ENCODE assay signal across 9 cellular contexts in the genomic region with DNA sequence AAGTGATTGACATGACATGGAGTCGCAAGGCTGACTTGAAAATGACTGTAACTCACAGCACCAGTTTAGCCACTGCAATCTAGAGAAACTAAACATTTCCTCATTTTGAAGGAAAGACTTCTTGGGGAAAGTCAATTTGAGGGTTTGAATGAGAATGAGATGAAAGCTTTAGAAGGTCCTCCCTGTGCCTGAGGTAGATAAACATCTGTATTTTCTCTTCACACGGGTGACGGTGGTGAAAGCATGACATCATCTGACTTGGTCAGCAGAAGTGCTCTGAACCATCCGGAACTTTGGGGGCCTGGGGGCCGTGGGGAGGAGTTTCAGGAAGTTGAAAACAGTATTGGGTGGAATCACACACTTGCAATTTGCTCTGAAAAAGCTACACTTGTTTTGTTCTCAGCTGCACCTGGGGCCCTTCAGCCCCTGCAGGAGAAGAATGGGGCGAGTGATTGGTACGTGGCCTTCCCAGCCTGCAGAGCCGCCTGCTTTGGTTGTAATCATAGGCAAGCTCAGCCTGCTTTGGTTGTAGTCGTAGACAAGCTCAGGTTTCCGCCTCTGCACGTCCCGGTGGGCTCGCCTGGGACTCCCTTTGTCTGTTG. TPM values are rescaled to one million over a fixed set of nuclear protein-coding genes. Genes with fewer than 3 reads are reported as not detected.
A peak's percentile ranks its signal among the peaks of the same experiment; 100 is the strongest.
DNase-seq lines count a peak whose midpoint lies in the region; ATAC-seq, FAIRE-seq and TF ChIP-seq lines count a peak whose summit lies in the region.
"Had no signal": no experiment of that assay in that cellular context is flagged by ENCODE, and none has a peak within 500 bp of the region (broad histone marks: within the 10 kb centered on the region; RNA-seq: fewer than 3 reads in every experiment).

No MANE protein-coding gene starts in this region.

- H3K4me3 Mint-ChIP-seq in activated CD4-positive, alpha-beta memory T cell treated with anti-CD3 and anti-CD28 coated beads, Interleukin-2, amount 10 ng/mL, durations not matched to agents 7 days and 5 days, result peak overlapping the region; percentile 74

- no peaks in the 10 kb centered on the region for H3K27me3 Mint-ChIP-seq in activated CD4-positive, alpha-beta memory T cell treated with anti-CD3 and anti-CD28 coated beads, Interleukin-2, amount 10 ng/mL, durations not matched to agents 7 days and 5 days

- H3K4me1 ChIP-seq in endothelial cell of umbilical vein (ENCODE audit: control insufficient read depth, extremely low read depth, insufficient read depth, low read length), result peaks cover 40% of the 10 kb centered on the region
- peaks cover 42% of the 10 kb centered on the region for H3K4me1 ChIP-seq in parathyroid adenoma
- peaks cover 58% of the 10 kb centered on the region for H3K4me1 ChIP-seq in vagina

- H2AFZ ChIP-seq in endothelial cell of umbilical vein (ENCODE audit: low read depth, low read length) (peak overlapping the region; percentile 11), parathyroid adenoma (peak overlapping the region; percentile 45)

- H3K9me3 ChIP-seq in endothelial cell of umbilical vein (replicated peaks; ENCODE audit: control insufficient read depth, insufficient read depth, low read length), result no peaks in the 10 kb centered on the region
- no peaks in the 10 kb centered on the region for H3K9me3 ChIP-seq in parathyroid adenoma (ENCODE audit: control insufficient read depth, low read length)
- no peaks in the 10 kb centered on the region for H3K9me3 ChIP-seq in vagina

- peak overlapping the region; percentile 49 for H3K4me2 ChIP-seq in endothelial cell of umbilical vein (ENCODE audit: insufficient read depth, low read length)
- peak overlapping the region; percentile 50 for H3K4me2 ChIP-seq in parathyroid adenoma (ENCODE audit: low read length)

- H3K79me2 ChIP-seq in endothelial cell of umbilical vein (ENCODE audit: control insufficient read depth, insufficient read depth, low read length) (peaks cover 91% of the 10 kb centered on the region), parathyroid adenoma (peaks cover 70% of the 10 kb centered on the region)

- no peak for ATAC-seq in HG03432 (IDR thresholded peaks at IDR 0.05; ENCODE audit: unreplicated experiment)

- no peaks in the 10 kb centered on the region for H4K20me1 ChIP-seq in endothelial cell of umbilical vein (replicated peaks; ENCODE audit: control insufficient read depth, extremely low read depth, insufficient read depth, low read length)

- dilution Hi-C loops in endothelial cell of umbilical vein (cut with MboI; ENCODE audit: extremely low pct_ligation_motif_present, low sequenced_read_pairs), result no loop called here

- H3K27ac Mint-ChIP-seq in activated CD4-positive, alpha-beta memory T cell treated with anti-CD3 and anti-CD28 coated beads, Interleukin-2, amount 10 ng/mL, durations not matched to agents 7 days and 5 days, result peak overlapping the region; percentile 97

- POLR2A ChIA-PET in activated CD4-positive, alpha-beta memory T cell treated with anti-CD3 and anti-CD28 coated beads, Interleukin-2, amount 10 ng/mL, durations not matched to agents 7 days and 5 days (lab: Charles Lee), result interaction anchor here (0.7 to 1.7 kb wide), 15 partner anchors 9 to 745 kb away, joined by 3 to 7 read pairs (median 4); no protein-coding TSS in a partner anchor
- POLR2A ChIA-PET in endothelial cell of umbilical vein (lab: Charles Lee), result no interaction called here

- no TSS peak for BruUV-seq in endothelial cell of umbilical vein (replicated peaks; lab: Mats Ljungman, UMichigan)

- no peaks in the 10 kb centered on the region for H3K9me1 ChIP-seq in endothelial cell of umbilical vein (replicated peaks; ENCODE audit: control insufficient read depth, extremely low read depth, insufficient read depth, low read length)

- H3K4me3 ChIP-seq in Jurkat, Clone E6-1 (ENCODE audit: low read length), result peak overlapping the region; percentile 38
- no peak overlapping the region for H3K4me3 ChIP-seq in endothelial cell of umbilical vein (replicated peaks in 1 of 3; ENCODE audit: insufficient read depth in 1 of 3, low read depth in 1 of 3, low read length in 3 of 3)
- H3K4me3 ChIP-seq in parathyroid adenoma (ENCODE audit: low read depth, low read length), result peak overlapping the region; percentile 23
- no peak overlapping the region for H3K4me3 ChIP-seq in vagina
- H3K4me3 ChIP-seq: lung had no signal

- H3K4me1 Mint-ChIP-seq in activated CD4-positive, alpha-beta memory T cell treated with anti-CD3 and anti-CD28 coated beads, Interleukin-2, amount 10 ng/mL, durations not matched to agents 7 days and 5 days, result peaks cover 81% of the 10 kb centered on the region

- TF ChIP-seq CTCF in endothelial cell of umbilical vein (IDR thresholded peaks at IDR 0.05; ENCODE audit: extremely low read depth in 1 of 2, insufficient read depth in 1 of 2, low read depth in 1 of 2, low read length in 2 of 2) (no peak), parathyroid adenoma (IDR thresholded peaks at IDR 0.05) (no peak), vagina (IDR thresholded peaks at IDR 0.05) (no peak)

- peaks cover 0 to 2% of the 10 kb centered on the region in 2 experiments for H3K36me3 ChIP-seq in endothelial cell of umbilical vein (ENCODE audit: control insufficient read depth in 2 of 2, extremely low read depth in 1 of 2, insufficient read depth in 2 of 2, low read length in 2 of 2)
- no peaks in the 10 kb centered on the region for H3K36me3 ChIP-seq in parathyroid adenoma (ENCODE audit: control insufficient read depth, insufficient read depth, low read length)
- no peaks in the 10 kb centered on the region for H3K36me3 ChIP-seq in vagina

- no peaks in the 10 kb centered on the region for H3K9me3 Mint-ChIP-seq in activated CD4-positive, alpha-beta memory T cell treated with anti-CD3 and anti-CD28 coated beads, Interleukin-2, amount 10 ng/mL, durations not matched to agents 7 days and 5 days

- peak overlapping the region; percentile 66 for H3K9ac ChIP-seq in endothelial cell of umbilical vein (replicated peaks; ENCODE audit: extremely low read depth, insufficient read depth, low read length)
- no peak overlapping the region for H3K9ac ChIP-seq in parathyroid adenoma

- H3K27ac ChIP-seq in endothelial cell of umbilical vein (ENCODE audit: insufficient read depth, low read depth, low read length) (peak overlapping the region; percentile 72), parathyroid adenoma (peak overlapping the region; percentile 87), vagina (peak overlapping the region; percentile 34)

- CTCF ChIA-PET in activated CD4-positive, alpha-beta memory T cell treated with anti-CD3 and anti-CD28 coated beads, Interleukin-2, amount 10 ng/mL, durations not matched to agents 7 days and 5 days (lab: Charles Lee), result interaction anchor here (0.7 to 1.6 kb wide), 7 partner anchors 11 to 481 kb away, joined by 3 to 8 read pairs (median 4); no protein-coding TSS in a partner anchor
- CTCF ChIA-PET in endothelial cell of umbilical vein (lab: Charles Lee), result interaction anchor here (0.9 to 2.4 kb wide), 4 partner anchors 17 to 482 kb away, joined by 3 to 13 read pairs (median 6); a partner anchor contains a TSS

- DNase-seq in GF-D8 (lab: John Stamatoyannopoulos, UW) (peak; percentile 46), endothelial cell of umbilical vein (ENCODE audit: low read depth, low spot score) (peak; percentile 49), vagina (ENCODE audit: extremely low spot score in 2 of 2) (no peak), NCI-H446 (lab: John Stamatoyannopoulos, UW) (no peak)
- peak; percentile 78 for DNase-seq in Jurkat, Clone E6-1 (ENCODE audit: low read depth, low spot score)
- DNase-seq in activated CD4-positive, alpha-beta memory T cell treated with anti-CD3 and anti-CD28 coated beads, Interleukin-2, amount 10 ng/mL, durations not matched to agents 7 days and 5 days, result peak; percentile 83

- no peak for TF ChIP-seq POLR2A in endothelial cell of umbilical vein (IDR thresholded peaks at IDR 0.05; ENCODE audit: low read depth, low read length)
- no peak for TF ChIP-seq POLR2A in vagina (IDR thresholded peaks at IDR 0.05)

- intact Hi-C loops in endothelial cell of umbilical vein (cut with micrococcal nuclease) (loop anchor here (2.0 to 10.0 kb wide), 3 partner anchors 66 to 609 kb away; no protein-coding TSS in a partner anchor), vagina (cut with DNase I) (no loop called here)

- H3K36me3 Mint-ChIP-seq in activated CD4-positive, alpha-beta memory T cell treated with anti-CD3 and anti-CD28 coated beads, Interleukin-2, amount 10 ng/mL, durations not matched to agents 7 days and 5 days (ENCODE audit: low read depth), result peaks cover 46% of the 10 kb centered on the region

- no peaks in the 10 kb centered on the region for H3K27me3 ChIP-seq in endothelial cell of umbilical vein (ENCODE audit: control insufficient read depth in 2 of 2, insufficient read depth in 2 of 2, low read length in 2 of 2)
- no peaks in the 10 kb centered on the region for H3K27me3 ChIP-seq in parathyroid adenoma (ENCODE audit: control insufficient read depth, insufficient read depth, low read length)
- H3K27me3 ChIP-seq in vagina, result no peaks in the 10 kb centered on the region

- peak; percentile 47 for FAIRE-seq in endothelial cell of umbilical vein (lab: Jason Lieb, UNC)

RNA-seq across cellular contexts. Expression of a gene that starts 5.0 kb away (rescaled TPM):
- polyA plus RNA-seq in Jurkat, Clone E6-1 (2012; ENCODE audit: insufficient read depth, insufficient read length), result 15.2 TPM
- total RNA-seq in activated CD4-positive, alpha-beta memory T cell treated with anti-CD3 and anti-CD28 coated beads, Interleukin-2, amount 10 ng/mL, durations not matched to agents 7 days and 5 days, result 10 to 100 TPM; 33.6 to 38.9 TPM
- total RNA-seq in endothelial cell of umbilical vein (33.2 and 33.8 TPM in 2 replicates), vagina (44.0 TPM)
- 22.4 and 25.2 TPM in 2 replicates for polyA plus RNA-seq in endothelial cell of umbilical vein
- polyA plus RNA-seq in endothelial cell of umbilical vein (2011; cell fraction: cytosol; rRNA removed), result 16.6 and 19.1 TPM in 2 replicates
- 49.9 and 54.5 TPM in 2 replicates for polyA plus RNA-seq in endothelial cell of umbilical vein (2011; cell fraction: nucleus; rRNA removed)
- polyA plus RNA-seq in endothelial cell of umbilical vein (2012), result 13.2 and 13.3 TPM in 2 replicates
- 28.2 and 31.3 TPM in 2 replicates for polyA minus RNA-seq in endothelial cell of umbilical vein
- polyA minus RNA-seq in endothelial cell of umbilical vein (2011; cell fraction: cytosol; rRNA and poly(A)+ RNA removed), result 25.3 TPM
- 34.3 and 44.2 TPM in 2 replicates for polyA minus RNA-seq in endothelial cell of umbilical vein (2011; cell fraction: nucleus; rRNA and poly(A)+ RNA removed)

RNA-seq across cellular contexts. Expression of a gene that starts 19.9 kb away (rescaled TPM):
- not detected for polyA plus RNA-seq in Jurkat, Clone E6-1 (2012; ENCODE audit: insufficient read depth, insufficient read length)
- total RNA-seq in activated CD4-positive, alpha-beta memory T cell treated with anti-CD3 and anti-CD28 coated beads, Interleukin-2, amount 10 ng/mL, durations not matched to agents 7 days and 5 days, result not detected
- total RNA-seq in endothelial cell of umbilical vein (not detected in 2 replicates), vagina (not detected)
- not detected in 2 replicates for polyA plus RNA-seq in endothelial cell of umbilical vein
- not detected in 2 replicates for polyA plus RNA-seq in endothelial cell of umbilical vein (2011; cell fraction: cytosol; rRNA removed)
- polyA plus RNA-seq in endothelial cell of umbilical vein (2011; cell fraction: nucleus; rRNA removed), result not detected in 2 replicates
- not detected in 2 replicates for polyA plus RNA-seq in endothelial cell of umbilical vein (2012)
- polyA minus RNA-seq in endothelial cell of umbilical vein, result not detected in 2 replicates
- polyA minus RNA-seq in endothelial cell of umbilical vein (2011; cell fraction: cytosol; rRNA and poly(A)+ RNA removed), result not detected
- polyA minus RNA-seq in endothelial cell of umbilical vein (2011; cell fraction: nucleus; rRNA and poly(A)+ RNA removed), result not detected in 2 replicates

Comparison
In these comparisons a context has a peak if more than half of its experiments do, and no peak if none do; other contexts are left out.
1. DNase-seq: peak in GF-D8 (single experiment), Jurkat, Clone E6-1 (single experiment), activated CD4-positive, alpha-beta memory T cell treated with anti-CD3 and anti-CD28 coated beads, Interleukin-2, amount 10 ng/mL, durations not matched to agents 7 days and 5 days (single experiment) and endothelial cell of umbilical vein (single experiment); none in vagina (0 of 2) and NCI-H446 (0 of 2).
2. H3K4me3 ChIP-seq: peak in Jurkat, Clone E6-1 (single experiment) and parathyroid adenoma (single experiment); none in endothelial cell of umbilical vein (0 of 3) and vagina (0 of 2).
3. H3K27ac ChIP-seq: peak in every context shown above with its lines; median percentile 87 in parathyroid adenoma; 72 in endothelial cell of umbilical vein; 34 in vagina.